Comparison of ENCODE assay signal across 8 cellular contexts in the genomic region with DNA sequence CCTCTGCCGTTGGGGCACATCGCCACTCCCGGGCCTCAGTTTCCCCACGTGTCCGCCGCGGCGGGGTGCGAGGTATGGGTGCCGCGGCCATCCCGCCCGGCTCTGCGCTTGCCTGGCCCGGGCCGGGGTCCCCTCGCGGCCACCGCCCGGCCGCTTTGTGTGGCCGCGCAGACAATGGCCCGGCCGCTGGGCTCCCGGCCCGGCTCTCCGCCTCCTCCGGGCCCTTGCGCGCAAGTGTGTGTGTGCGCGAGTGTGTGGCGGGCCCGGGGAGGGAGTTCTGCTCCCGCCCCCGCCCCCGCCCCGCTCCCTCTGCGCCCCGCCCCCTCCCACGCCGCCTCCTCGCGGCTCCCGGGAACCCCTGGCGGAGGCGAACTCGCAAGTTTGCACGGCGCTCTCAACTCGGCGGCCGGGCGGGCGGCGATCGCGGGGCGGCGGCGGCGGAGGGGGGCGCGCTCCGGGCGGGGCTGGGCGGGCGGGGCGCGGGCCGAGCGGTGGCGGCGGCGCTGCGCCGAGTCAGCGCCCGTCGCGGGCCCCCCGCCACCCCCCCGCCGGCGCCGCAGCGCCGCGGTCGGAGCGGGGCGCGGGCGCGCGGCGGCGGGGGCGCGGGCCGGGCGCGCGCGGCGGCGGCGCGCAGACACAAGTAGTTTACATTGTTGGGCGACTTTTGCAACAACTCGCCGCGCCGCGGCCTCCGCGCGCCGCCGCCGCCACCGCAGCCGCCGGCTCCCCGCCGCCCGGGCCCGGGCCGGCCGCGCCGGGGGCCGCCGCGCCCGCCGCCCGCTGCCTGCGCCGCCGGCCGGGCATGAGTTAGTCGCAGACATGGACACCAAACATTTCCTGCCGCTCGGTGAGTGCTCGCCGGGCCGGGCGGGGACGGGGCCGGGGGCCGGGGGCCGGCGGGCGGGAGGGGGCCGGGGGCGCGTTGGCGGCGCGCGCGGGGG. TPM values are rescaled to one million over a fixed set of nuclear protein-coding genes. Genes with fewer than 3 reads are reported as not detected.
DNase-seq lines count a peak whose midpoint lies in the region; ATAC-seq and TF ChIP-seq lines count a peak whose summit lies in the region.

A gene (plus strand): TSS at position 643 of the 941 bp plus-strand sequence. CDS start 177 bp downstream, at position 820.

- intact Hi-C loops in OCI-LY7 (cut with micrococcal nuclease; ENCODE audit: unreplicated experiment): no loop called here

- H3K27ac Mint-ChIP-seq in activated T-helper 17 cell treated with anti-CD3 and anti-CD28 coated beads, Interleukin-2, amount 50 U/mL, for 72 hours: no peak within 1 kb of the TSS

- ATAC-seq in activated T-helper 17 cell treated with anti-CD3 and anti-CD28 coated beads, Interleukin-2, amount 50 U/mL, for 72 hours (replicated peaks): peak; percentile 25
- ATAC-seq in HG03139 (IDR thresholded peaks at IDR 0.05; ENCODE audit: unreplicated experiment): no peak

- H3K4me3 Mint-ChIP-seq in activated T-helper 17 cell treated with anti-CD3 and anti-CD28 coated beads, Interleukin-2, amount 50 U/mL, for 72 hours: peak within 1 kb of the TSS; percentile 48

- CTCF ChIA-PET in HEK293T (lab: Yijun Ruan, JAX): no interaction called here
- CTCF ChIA-PET in OCI-LY7 (lab: Charles Lee; ENCODE audit: unreplicated experiment): no interaction called here

- TF ChIP-seq CTCF in OCI-LY7 (conservative IDR thresholded peaks at IDR 0.05; ENCODE audit: low read length): no peak

- no peaks in the 10 kb centered on the region for H3K9me3 Mint-ChIP-seq in activated T-helper 17 cell treated with anti-CD3 and anti-CD28 coated beads, Interleukin-2, amount 50 U/mL, for 72 hours

- no peaks in the 10 kb centered on the region for H3K9me2 ChIP-seq in OCI-LY7 (ENCODE audit: insufficient read depth, low read length)

- no peaks in the 10 kb centered on the region for H3K79me2 ChIP-seq in OCI-LY7 (ENCODE audit: insufficient read depth, low read depth, low read length)

- POLR2A ChIA-PET in HEK293T (lab: Yijun Ruan, JAX): interaction anchor here (0.6 kb wide), 1 partner anchor 21 kb away, joined by 3 read pairs; no protein-coding TSS in a partner anchor
- POLR2A ChIA-PET in OCI-LY7 (lab: Charles Lee): no interaction called here

- peaks cover 8% of the 10 kb centered on the region for H3K4me1 Mint-ChIP-seq in activated T-helper 17 cell treated with anti-CD3 and anti-CD28 coated beads, Interleukin-2, amount 50 U/mL, for 72 hours

- no peak within 1 kb of the TSS for H2AFZ ChIP-seq in OCI-LY7 (ENCODE audit: low read length)

- H3K4me2 ChIP-seq in BLaER1 treated with 17β-estradiol and CSF1 and Interleukin-3, amounts not matched to agents 10 nM and 100 nM: peak within 1 kb of the TSS; percentile 92 to 100 (median 99)
- H3K4me2 ChIP-seq in OCI-LY7 (ENCODE audit: low read length): no peak within 1 kb of the TSS

- no TSS peak for BruUV-seq in OCI-LY7 (replicated peaks; lab: Mats Ljungman, UMichigan)

- H3K36me3 Mint-ChIP-seq in activated T-helper 17 cell treated with anti-CD3 and anti-CD28 coated beads, Interleukin-2, amount 50 U/mL, for 72 hours (ENCODE audit: low read depth): no peaks in the 10 kb centered on the region

- H3K27me3 Mint-ChIP-seq in activated T-helper 17 cell treated with anti-CD3 and anti-CD28 coated beads, Interleukin-2, amount 50 U/mL, for 72 hours: peaks cover 4% of the 10 kb centered on the region

- peak within 1 kb of the TSS; percentile 68 to 98 (median 92) for H3K27ac ChIP-seq in BLaER1 treated with 17β-estradiol and CSF1 and Interleukin-3, amounts not matched to agents 10 nM and 100 nM
- H3K27ac ChIP-seq in OCI-LY7 (ENCODE audit: low read depth, low read length, poor library complexity, severe bottlenecking): no peak within 1 kb of the TSS

- H4K20me1 ChIP-seq in BLaER1 treated with 17β-estradiol and CSF1 and Interleukin-3, amounts not matched to agents 10 nM and 100 nM: peaks cover 35 to 65% (median 42%) of the 10 kb centered on the region in 11 experiments
- no peaks in the 10 kb centered on the region for H4K20me1 ChIP-seq in OCI-LY7 (ENCODE audit: insufficient read depth, low read length)

- H3K9me3 ChIP-seq in BLaER1 treated with 17β-estradiol and CSF1 and Interleukin-3, amounts not matched to agents 10 nM and 100 nM (replicated peaks in 1 of 11): no peaks in the 10 kb centered on the region
- H3K9me3 ChIP-seq in OCI-LY7 (ENCODE audit: low read length): no peaks in the 10 kb centered on the region

- H3K27me3 ChIP-seq in BLaER1 treated with 17β-estradiol and CSF1 and Interleukin-3, amounts not matched to agents 10 nM and 100 nM: peaks cover 0 to 8% (median 0%) of the 10 kb centered on the region in 11 experiments; a peak in 3 of 22 replicates

- peak within 1 kb of the TSS; percentile 87 to 96 (median 93) for H3K9ac ChIP-seq in BLaER1 treated with 17β-estradiol and CSF1 and Interleukin-3, amounts not matched to agents 10 nM and 100 nM

- H3K36me3 ChIP-seq in BLaER1 treated with 17β-estradiol and CSF1 and Interleukin-3, amounts not matched to agents 10 nM and 100 nM: no peaks in the 10 kb centered on the region
- no peaks in the 10 kb centered on the region for H3K36me3 ChIP-seq in OCI-LY7 (ENCODE audit: insufficient read depth, low read length)

- DNase-seq in HEK293T (ENCODE audit: extremely low spot score): peak; percentile 84
- DNase-seq in OCI-LY7 (ENCODE audit: low spot score): peak; percentile 49
- DNase-seq in fibroblast of gingiva (ENCODE audit: low read depth): peak; percentile 95
- peak; percentile 87 for DNase-seq in myocyte (ENCODE audit: low read depth)
- peak; percentile 25 to 74 (median 65) for DNase-seq in stimulated activated naive CD4-positive, alpha-beta T cell (lab: John Stamatoyannopoulos, UW)

- H3K4me1 ChIP-seq in BLaER1 treated with 17β-estradiol and CSF1 and Interleukin-3, amounts not matched to agents 10 nM and 100 nM: peaks cover 67 to 88% (median 81%) of the 10 kb centered on the region in 10 experiments
- no peaks in the 10 kb centered on the region for H3K4me1 ChIP-seq in OCI-LY7 (ENCODE audit: insufficient read depth, low read length, poor library complexity, severe bottlenecking)

- H3K4me3 ChIP-seq in BLaER1 treated with 17β-estradiol and CSF1 and Interleukin-3, amounts not matched to agents 10 nM and 100 nM: peak within 1 kb of the TSS; percentile 78 to 98 (median 92)
- no peak within 1 kb of the TSS for H3K4me3 ChIP-seq in OCI-LY7 (ENCODE audit: low read depth, low read length, poor library complexity, severe bottlenecking)

TF ChIP-seq in HEK293T, 16 proteins besides CTCF, POLR2A, EP300 and RAD21:
- TF ChIP-seq TARDBP (IDR thresholded peaks at IDR 0.05) (no peak), CTBP1 (IDR thresholded peaks at IDR 0.05; ENCODE audit: borderline replicate concordance) (no peak), LEF1 (IDR thresholded peaks at IDR 0.05; ENCODE audit: borderline replicate concordance) (no peak), HDGF (IDR thresholded peaks at IDR 0.05; ENCODE audit: borderline replicate concordance) (no peak)

RNA-seq across cellular contexts. Expression of the gene that starts here (rescaled TPM):
- total RNA-seq in OCI-LY7 (2014; rRNA removed; shearing (Covaris generic)): 0.05 and 0.25 TPM in 2 replicates
- total RNA-seq in OCI-LY7 (2022) (0.40 and 0.44 TPM in 2 replicates), myocyte (20.5 and 25.4 TPM in 2 replicates)
- 10 to 100 TPM in 1 of 2 donors, 1 to 10 TPM in 1; 4.2 to 41.6 TPM for total RNA-seq in activated T-helper 17 cell treated with anti-CD3 and anti-CD28 coated beads, Interleukin-2, amount 50 U/mL, for 72 hours
- polyA plus RNA-seq in myocyte (2012): 20.8 TPM

Comparison
In these comparisons a context has a peak if more than half of its experiments do, and no peak if none do; other contexts are left out.
1. Peak in DNase-seq in OCI-LY7; RNA of the gene not detected or under 1 TPM.